In genomic region chr7:8064828-8065227, GRCh38 we compare ENCODE assay signal across 1 cellular context.
TF ChIP-seq lines count a peak whose summit lies in the region.

No MANE protein-coding gene starts in this region.

TF ChIP-seq in SK-N-SH treated with all-trans-retinoic acid at 6 μM for 48 hours, 23 proteins besides CTCF, POLR2A, EP300 and RAD21 (continued from another document):
- no peak for TF ChIP-seq ZNF565 (CRISPR knock-in tag; conservative IDR thresholded peaks at IDR 0.05; ENCODE audit: low read depth)
- no peak for TF ChIP-seq TOX (CRISPR knock-in tag; IDR thresholded peaks at IDR 0.05; ENCODE audit: borderline replicate concordance)
- TF ChIP-seq TCF4 (CRISPR knock-in tag; IDR thresholded peaks at IDR 0.05; ENCODE audit: borderline replicate concordance), result no peak
- no peak for TF ChIP-seq RARB (CRISPR knock-in tag; IDR thresholded peaks at IDR 0.05)
TF ChIP-seq in SK-N-SH treated with all-trans-retinoic acid at 6 μM for 48 hours: peak in this region for 0.
